9 cellular contexts compared by ENCODE assay signal in the genomic region with DNA sequence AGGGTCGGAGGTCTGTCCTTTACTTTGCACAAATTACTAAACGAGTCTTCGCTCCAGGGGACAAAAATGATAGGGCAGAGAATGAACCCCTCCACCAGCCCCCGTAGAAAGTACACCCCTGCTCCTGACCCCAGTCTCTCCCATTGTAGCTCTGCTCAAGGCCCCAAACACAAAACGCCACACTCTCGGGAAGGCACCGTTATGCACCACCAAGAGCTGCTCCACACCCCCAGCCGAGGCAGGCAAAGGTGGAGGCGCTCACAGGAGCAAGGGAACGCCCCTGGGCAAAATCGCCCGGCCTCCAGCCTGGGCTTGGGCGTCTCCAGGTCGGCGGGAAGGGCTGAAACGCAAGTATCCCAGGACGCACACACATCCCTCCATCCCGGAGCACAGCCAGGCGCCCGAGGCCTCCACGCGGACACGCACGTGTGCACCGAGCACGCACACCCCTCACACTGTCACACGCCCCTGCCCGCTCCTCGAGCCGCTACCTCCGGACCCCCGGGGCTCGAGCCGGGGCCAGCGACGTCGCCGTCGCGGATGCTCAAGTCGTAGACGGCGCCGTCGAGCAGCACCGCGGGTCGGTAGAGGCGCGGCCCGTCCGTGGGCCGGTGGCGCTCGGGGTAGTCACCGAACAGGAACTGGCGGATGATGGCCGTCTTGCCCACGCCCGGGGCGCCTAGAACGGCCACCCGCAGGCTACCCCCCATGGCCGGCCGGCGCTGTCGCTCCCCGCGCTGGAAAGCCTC. TPM values are rescaled to one million over a fixed set of nuclear protein-coding genes. Genes with fewer than 3 reads are reported as not detected.
A peak's percentile ranks its signal among the peaks of the same experiment; 100 is the strongest.
DNase-seq lines count a peak whose midpoint lies in the region; ATAC-seq and TF ChIP-seq lines count a peak whose summit lies in the region.
"Had no signal": no experiment of that assay in that cellular context is flagged by ENCODE, and none has a peak within 500 bp of the region (broad histone marks: within the 10 kb centered on the region; RNA-seq: fewer than 3 reads in every experiment).

No MANE protein-coding gene starts in this region.

- no peak for ATAC-seq in psoas muscle
- ATAC-seq in HG03442 (IDR thresholded peaks at IDR 0.05; ENCODE audit: unreplicated experiment): no peak
- no peak for ATAC-seq in GM18511 (IDR thresholded peaks at IDR 0.05; ENCODE audit: unreplicated experiment)

- H3K4me3 ChIP-seq in endodermal cell (ENCODE audit: low read length): peak overlapping the region; percentile 55
- peak overlapping the region; percentile 58 for H3K4me3 ChIP-seq in psoas muscle

- H3K4me3 Mint-ChIP-seq in endodermal cell: peak overlapping the region; percentile 49

- intact Hi-C loops in psoas muscle (cut with DNase I): no loop called here

- H3K27ac Mint-ChIP-seq in endodermal cell: no peak overlapping the region

- H3K4me1 ChIP-seq in ES-I3 (ENCODE audit: insufficient read depth, low read length) (peaks cover 4% of the 10 kb centered on the region; the same call in 1 of the 2 replicates), endodermal cell (ENCODE audit: control insufficient read depth, insufficient read depth, low read length) (no peaks in the 10 kb centered on the region), psoas muscle (peaks cover 17% of the 10 kb centered on the region)

- H3K9me3 ChIP-seq in ES-I3 (ENCODE audit: control insufficient read depth, insufficient read depth, low read length) (no peaks in the 10 kb centered on the region; the same call in 1 of the 2 replicates), endodermal cell (ENCODE audit: control insufficient read depth, low read length) (no peaks in the 10 kb centered on the region), psoas muscle (no peaks in the 10 kb centered on the region)

- peak; percentile 62 for DNase-seq in NCI-H69 (lab: John Stamatoyannopoulos, UW)
- DNase-seq in endodermal cell: peak; percentile 76
- DNase-seq in psoas muscle: peak in 1 of 2 donors; percentile 54
- DNase-seq in NCI-H2196 (lab: John Stamatoyannopoulos, UW; ENCODE audit: unreplicated experiment): no peak
- DNase-seq in SIG-M5 treated with dmso at 0.1 percent for 504 hours (lab: John Stamatoyannopoulos, UW; ENCODE audit: unreplicated experiment): no peak
- DNase-seq: NCI-H1048 had no signal

- H3K27me3 Mint-ChIP-seq in endodermal cell (ENCODE audit: insufficient read depth): peaks cover 47% of the 10 kb centered on the region

- H3K27me3 ChIP-seq in endodermal cell (ENCODE audit: control insufficient read depth, insufficient read depth, low read length, poor library complexity, severe bottlenecking) (peaks cover 38% of the 10 kb centered on the region), psoas muscle (ENCODE audit: insufficient read depth in 3 of 3, low read length in 2 of 3) (peaks cover 0 to 35% (median 15%) of the 10 kb centered on the region in 3 donors)

- WGBS in endodermal cell (ENCODE audit: insufficient coverage in 1 of 2, insufficient read length in 1 of 2), 2 experiments: 6 to 7% methylated on average over 14 to 69 of the region's 69 CpGs
- 5 to 8% (median 6%) methylated on average over 56 to 69 of the region's 69 CpGs for whole genome bisulfite sequencing in psoas muscle, 3 donors

- peaks cover 9% of the 10 kb centered on the region for H3K4me1 Mint-ChIP-seq in endodermal cell

- H3K9ac ChIP-seq in ES-I3 (ENCODE audit: low read depth, low read length) (peak overlapping the region; percentile 55), endodermal cell (ENCODE audit: extremely low read depth, low read length, poor library complexity, severe bottlenecking) (peak overlapping the region; percentile 23)

- H3K9me3 Mint-ChIP-seq in endodermal cell: peaks cover 10% of the 10 kb centered on the region

- H3K27ac ChIP-seq in endodermal cell (ENCODE audit: low read depth, low read length) (no peak overlapping the region), psoas muscle (no peak overlapping the region)

- H3K36me3 ChIP-seq in ES-I3 (ENCODE audit: insufficient read depth, low read length) (no peaks in the 10 kb centered on the region), endodermal cell (ENCODE audit: control insufficient read depth, insufficient read depth, low read length) (no peaks in the 10 kb centered on the region), psoas muscle (ENCODE audit: insufficient read depth in 1 of 2, low read depth in 1 of 2) (no peaks in the 10 kb centered on the region)

- no peak for TF ChIP-seq CTCF in endodermal cell (conservative IDR thresholded peaks at IDR 0.05)
- no peak for TF ChIP-seq CTCF in psoas muscle (IDR thresholded peaks at IDR 0.05)

- H3K36me3 Mint-ChIP-seq in endodermal cell (ENCODE audit: low read depth): peaks cover 11% of the 10 kb centered on the region

RNA-seq across cellular contexts. Expression of a gene that starts 0.8 kb away (rescaled TPM):
- total RNA-seq in endodermal cell: 1 to 10 TPM; 1.3 TPM
- 1.0 TPM for polyA plus RNA-seq in endodermal cell (2013, experiment 1 of 2)
- 1.1 TPM for polyA plus RNA-seq in endodermal cell (2013, experiment 2 of 2)
- total RNA-seq in psoas muscle: 1 to 10 TPM in 2 of 4 donors, under 1 TPM in 2; 0.61 to 1.2 (median 0.95) TPM
- 1 to 10 TPM in 1 of 3 donors, under 1 TPM in 2; 0.32 to 3.3 (median 0.80) TPM for polyA plus RNA-seq in psoas muscle

RNA-seq across cellular contexts. Expression of a gene that starts 8.3 kb away (rescaled TPM):
- total RNA-seq in endodermal cell: 10 to 100 TPM; 22.2 to 24.9 TPM
- polyA plus RNA-seq in endodermal cell (2013, experiment 1 of 2): 13.9 TPM
- 14.7 TPM for polyA plus RNA-seq in endodermal cell (2013, experiment 2 of 2)
- 1 to 10 TPM; 4.6 to 7.1 (median 5.7) TPM for total RNA-seq in psoas muscle
- 10 to 100 TPM in 1 of 3 donors, 1 to 10 TPM in 2; 5.0 to 19.8 (median 5.1) TPM for polyA plus RNA-seq in psoas muscle

RNA-seq across cellular contexts. Expression of a gene that starts 46.6 kb away (rescaled TPM):
- total RNA-seq in endodermal cell (100 to 1,000 TPM; 295 to 352 TPM), psoas muscle (100 to 1,000 TPM in 3 of 4 donors, 10 to 100 TPM in 1; 78.5 to 230 (median 156) TPM)
- polyA plus RNA-seq in endodermal cell (2013, experiment 1 of 2): 394 TPM
- 355 TPM for polyA plus RNA-seq in endodermal cell (2013, experiment 2 of 2)
- 100 to 1,000 TPM; 108 to 152 (median 127) TPM for polyA plus RNA-seq in psoas muscle

RNA-seq across cellular contexts. Expression of a gene that starts 46.9 kb away (rescaled TPM):
- total RNA-seq in endodermal cell (10 to 100 TPM; 65.0 to 75.2 TPM), psoas muscle (10 to 100 TPM; 10.6 to 26.7 (median 16.2) TPM)
- 45.2 TPM for polyA plus RNA-seq in endodermal cell (2013, experiment 1 of 2)
- polyA plus RNA-seq in endodermal cell (2013, experiment 2 of 2): 37.1 TPM
- polyA plus RNA-seq in psoas muscle: 10 to 100 TPM; 20.3 to 36.5 (median 32.4) TPM

Comparison
In these comparisons a context has a peak if more than half of its experiments do, and no peak if none do; other contexts are left out.
1. DNase-seq: peak in NCI-H69 (single experiment) and endodermal cell (single experiment); none in NCI-H2196 (single experiment) and SIG-M5 treated with dmso at 0.1 percent for 504 hours (single experiment).